Comparison of ENCODE assay signal across 12 cellular contexts in the genomic region with DNA sequence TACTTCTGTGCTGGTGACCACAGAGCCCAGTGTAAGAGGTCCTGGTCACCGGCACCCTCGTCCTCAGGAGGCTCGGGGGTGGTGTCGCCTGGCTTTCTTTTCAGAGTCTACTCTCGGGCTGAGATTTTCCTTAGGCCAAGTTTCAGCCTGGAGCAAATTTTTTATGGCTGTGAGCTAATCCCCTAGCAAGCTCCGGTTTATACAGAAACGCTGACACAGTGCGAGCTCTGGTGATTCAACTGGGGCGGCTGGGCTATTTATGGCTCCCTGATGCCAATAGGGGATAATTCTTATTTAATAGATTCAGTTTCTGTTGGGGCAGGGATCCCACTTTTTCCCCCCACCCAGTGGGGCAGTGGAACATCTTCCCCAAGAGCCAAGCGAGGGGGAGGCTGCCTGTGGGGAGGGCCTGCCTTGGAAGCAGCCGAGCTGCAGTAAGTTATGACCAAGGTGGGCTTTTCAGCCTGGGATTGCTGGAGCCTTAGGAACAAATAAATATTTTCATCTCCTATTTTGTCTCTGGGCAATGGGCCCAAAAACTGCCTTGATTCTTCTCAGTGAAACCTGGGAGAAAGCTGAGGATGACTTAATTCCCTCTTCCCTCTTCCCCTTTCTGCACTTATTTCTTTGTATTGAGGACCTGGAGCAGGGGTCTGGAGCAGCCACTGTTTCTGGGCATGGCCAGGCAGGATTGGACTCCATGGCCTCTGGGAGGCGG.
A peak's percentile ranks its signal among the peaks of the same experiment; 100 is the strongest.
DNase-seq lines count a peak whose midpoint lies in the region; ATAC-seq and TF ChIP-seq lines count a peak whose summit lies in the region.
"Had no signal": no experiment of that assay in that cellular context is flagged by ENCODE, and none has a peak within 500 bp of the region (broad histone marks: within the 10 kb centered on the region; RNA-seq: fewer than 3 reads in every experiment).

No MANE protein-coding gene starts in this region.

- no peaks in the 10 kb centered on the region for H3K9me3 ChIP-seq in WERI-Rb-1 (ENCODE audit: severe bottlenecking)

- H3K4me3 ChIP-seq in WERI-Rb-1 (ENCODE audit: low read depth, low read length), result peak overlapping the region; percentile 21
- no peak overlapping the region for H3K4me3 ChIP-seq in fibroblast of the aortic adventitia (ENCODE audit: low read depth, low read length)
- no peak overlapping the region for H3K4me3 ChIP-seq in skeletal muscle cell (ENCODE audit: low read depth, low read length)

- no peak for ATAC-seq in HG02870 (IDR thresholded peaks at IDR 0.05; ENCODE audit: unreplicated experiment)
- no peak for ATAC-seq in Right ventricle myocardium inferior

- peak; percentile 44; the same call in 1 of the 2 replicates for TF ChIP-seq CTCF in WERI-Rb-1 (IDR thresholded peaks at IDR 0.05; ENCODE audit: low read depth, low read length)
- TF ChIP-seq CTCF in fibroblast of the aortic adventitia (IDR thresholded peaks at IDR 0.05; ENCODE audit: insufficient read depth, low read length), result no peak

- DNase-seq in GM03348 (ENCODE audit: low spot score) (peak; percentile 85), WERI-Rb-1 (peak; percentile 81), fibroblast of the aortic adventitia (ENCODE audit: low read depth) (peak; percentile 72), skeletal muscle cell (ENCODE audit: low read depth) (peak; percentile 67), Right ventricle myocardium inferior (ENCODE audit: missing footprints) (no peak)
- DNase-seq in activated CD4-positive, alpha-beta T cell treated with anti-CD3 and anti-CD28 coated beads, Interleukin-2, amount 50 U/mL, for 4 hours, result no peak
- DNase-seq in stimulated activated naive CD4-positive, alpha-beta T cell (lab: John Stamatoyannopoulos, UW), result no peak
- DNase-seq: CD8-positive, alpha-beta memory T cell; mammary epithelial cell; NCI-H187 treated with DMSO at 0.1 percent for 48 hours; small intestine had no signal

- intact Hi-C loops in Right ventricle myocardium inferior (cut with DNase I), result no loop called here

- peak overlapping the region; percentile 94 for H3K27ac ChIP-seq in WERI-Rb-1

- H3K27me3 ChIP-seq in WERI-Rb-1 (ENCODE audit: insufficient read depth, low read depth, severe bottlenecking), result no peaks in the 10 kb centered on the region

- H3K36me3 ChIP-seq in WERI-Rb-1, result no peaks in the 10 kb centered on the region

Comparison
In these comparisons a context has a peak if more than half of its experiments do, and no peak if none do; other contexts are left out.
1. DNase-seq: peak in GM03348 (single experiment), WERI-Rb-1 (single experiment), fibroblast of the aortic adventitia (single experiment) and skeletal muscle cell (single experiment); none in activated CD4-positive, alpha-beta T cell treated with anti-CD3 and anti-CD28 coated beads, Interleukin-2, amount 50 U/mL, for 4 hours (0 of 2), Right ventricle myocardium inferior (single experiment) and stimulated activated naive CD4-positive, alpha-beta T cell (0 of 6).